Comparison of ENCODE assay signal across 1 cellular context in genomic region chr1:69921501-69921900, GRCh38.
TF ChIP-seq lines count a peak whose summit lies in the region.

No MANE protein-coding gene starts in this region.

TF ChIP-seq in SK-N-SH treated with all-trans-retinoic acid at 6 μM for 48 hours, 23 proteins besides CTCF, POLR2A, EP300 and RAD21 (continued from another document):
- TF ChIP-seq, protein P1, sequence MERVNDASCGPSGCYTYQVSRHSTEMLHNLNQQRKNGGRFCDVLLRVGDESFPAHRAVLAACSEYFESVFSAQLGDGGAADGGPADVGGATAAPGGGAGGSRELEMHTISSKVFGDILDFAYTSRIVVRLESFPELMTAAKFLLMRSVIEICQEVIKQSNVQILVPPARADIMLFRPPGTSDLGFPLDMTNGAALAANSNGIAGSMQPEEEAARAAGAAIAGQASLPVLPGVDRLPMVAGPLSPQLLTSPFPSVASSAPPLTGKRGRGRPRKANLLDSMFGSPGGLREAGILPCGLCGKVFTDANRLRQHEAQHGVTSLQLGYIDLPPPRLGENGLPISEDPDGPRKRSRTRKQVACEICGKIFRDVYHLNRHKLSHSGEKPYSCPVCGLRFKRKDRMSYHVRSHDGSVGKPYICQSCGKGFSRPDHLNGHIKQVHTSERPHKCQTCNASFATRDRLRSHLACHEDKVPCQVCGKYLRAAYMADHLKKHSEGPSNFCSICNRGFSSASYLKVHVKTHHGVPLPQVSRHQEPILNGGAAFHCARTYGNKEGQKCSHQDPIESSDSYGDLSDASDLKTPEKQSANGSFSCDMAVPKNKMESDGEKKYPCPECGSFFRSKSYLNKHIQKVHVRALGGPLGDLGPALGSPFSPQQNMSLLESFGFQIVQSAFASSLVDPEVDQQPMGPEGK (CRISPR knock-in tag; IDR thresholded peaks at IDR 0.05; ENCODE audit: borderline replicate concordance) = no peak
- TF ChIP-seq SNAI2 (CRISPR knock-in tag; IDR thresholded peaks at IDR 0.05) (no peak), OSR1 (CRISPR knock-in tag; IDR thresholded peaks at IDR 0.05) (no peak), ISL1 (CRISPR knock-in tag; IDR thresholded peaks at IDR 0.05) (peak; percentile 14; the same call in 1 of the 2 replicates)
